ENCODE assay signal across 8 cellular contexts in genomic region chr4:122584517-122584916, GRCh38.
DNase-seq lines count a peak whose midpoint lies in the region; ATAC-seq and TF ChIP-seq lines count a peak whose summit lies in the region.

No MANE protein-coding gene starts in this region.

- peaks cover 19% of the 10 kb centered on the region for H3K4me1 Mint-ChIP-seq in nephron progenitor cell

- H3K9me3 ChIP-seq in adipocyte (ENCODE audit: control insufficient read depth, low read length): no peaks in the 10 kb centered on the region

- no peak for TF ChIP-seq CTCF in nephron progenitor cell (IDR thresholded peaks at IDR 0.05)

- peaks cover 38% of the 10 kb centered on the region for H3K4me1 ChIP-seq in adipocyte (ENCODE audit: control insufficient read depth, insufficient read depth, low read length)

- peak overlapping the region; percentile 90 for H3K27ac Mint-ChIP-seq in nephron progenitor cell

- DNase-seq in adipocyte (ENCODE audit: low read depth): peak; percentile 79
- DNase-seq in nephron progenitor cell: no peak
- DNase-seq in iPS-NIHi7 (ENCODE audit: extremely low spot score): no peak
- no peak for DNase-seq in DMS 273 (lab: John Stamatoyannopoulos, UW; ENCODE audit: unreplicated experiment)
- no peak for DNase-seq in stimulated activated CD4-positive, alpha-beta T cell treated with anti-CD3 and anti-CD28 coated beads, Interleukin-4, amount 100 ng/mL, for 1 hour

- H3K27me3 ChIP-seq in adipocyte (replicated peaks; ENCODE audit: control insufficient read depth, insufficient read depth, low read length): no peaks in the 10 kb centered on the region

- H3K27me3 Mint-ChIP-seq in nephron progenitor cell (ENCODE audit: low read depth, poor library complexity): peaks cover 8% of the 10 kb centered on the region

- H3K9me3 Mint-ChIP-seq in nephron progenitor cell: peaks cover 4% of the 10 kb centered on the region

- peak overlapping the region; percentile 65 for H3K4me3 ChIP-seq in adipocyte (ENCODE audit: low read length)

- no peaks in the 10 kb centered on the region for H3K36me3 ChIP-seq in adipocyte (ENCODE audit: control insufficient read depth, insufficient read depth, low read length, severe bottlenecking)

- ATAC-seq in GM18508 (IDR thresholded peaks at IDR 0.05; ENCODE audit: insufficient read depth, unreplicated experiment): peak; percentile 46
- ATAC-seq in HG03342 (IDR thresholded peaks at IDR 0.05; ENCODE audit: unreplicated experiment): peak; percentile 63
- no peak for ATAC-seq in HG03457 (IDR thresholded peaks at IDR 0.05; ENCODE audit: unreplicated experiment)

- H3K9ac ChIP-seq in adipocyte (ENCODE audit: low read length): peak overlapping the region; percentile 53

- no peaks in the 10 kb centered on the region for H3K36me3 Mint-ChIP-seq in nephron progenitor cell (ENCODE audit: low read depth)

- peak overlapping the region; percentile 31 for H3K4me3 Mint-ChIP-seq in nephron progenitor cell
